21 cellular contexts compared by ENCODE assay signal in genomic region chr14:42000450-42000849, GRCh38.
"Had no signal": no experiment of that assay in that cellular context is flagged by ENCODE, and none has a peak within 500 bp of the region (broad histone marks: within the 10 kb centered on the region; RNA-seq: fewer than 3 reads in every experiment).

No MANE protein-coding gene starts in this region.

- H3K4me3 ChIP-seq: lower lobe of right lung, psoas muscle, skin epidermis, spleen, testis, tibial artery had no signal

- H3K27ac ChIP-seq: lower lobe of right lung, psoas muscle, skin epidermis, spleen, testis, tibial artery had no signal

- FAIRE-seq: endometrium, keratinocyte had no signal

- H3K27ac Mint-ChIP-seq: effector memory CD8-positive, alpha-beta T cell; naive thymus-derived CD8-positive, alpha-beta T cell; nephron progenitor cell; stimulated activated memory B cell treated with anti-CD40 and anti-IgM and Interleukin-4, amounts not matched to agents 10 μg/mL and 1 μg/mL and 100 μg/mL, for 72 hours; type B pancreatic cell had no signal

- H3K9me3 ChIP-seq: lower lobe of right lung, psoas muscle, spleen, testis, tibial artery had no signal

- H3K4me1 Mint-ChIP-seq: naive thymus-derived CD8-positive, alpha-beta T cell; nephron progenitor cell; stimulated activated memory B cell treated with anti-CD40 and anti-IgM and Interleukin-4, amounts not matched to agents 10 μg/mL and 1 μg/mL and 100 μg/mL, for 72 hours had no signal

- H3K4me3 Mint-ChIP-seq: effector memory CD8-positive, alpha-beta T cell; naive thymus-derived CD8-positive, alpha-beta T cell; nephron progenitor cell; stimulated activated memory B cell treated with anti-CD40 and anti-IgM and Interleukin-4, amounts not matched to agents 10 μg/mL and 1 μg/mL and 100 μg/mL, for 72 hours; type B pancreatic cell had no signal

- H3K4me1 ChIP-seq: lower lobe of right lung, psoas muscle, spleen, testis, tibial artery had no signal

- DNase-seq: cortex of kidney; effector memory CD8-positive, alpha-beta T cell; foreskin melanocyte; left ventricle myocardium superior; lower lobe of right lung; naive thymus-derived CD8-positive, alpha-beta T cell; nephron progenitor cell; nucleus accumbens; psoas muscle; right cardiac atrium; spleen; stimulated activated CD4-positive, alpha-beta T cell treated with anti-CD3 and anti-CD28 coated beads, Interleukin-4, amount 100 ng/mL, for 4 hours; stimulated activated naive CD8-positive, alpha-beta T cell treated with anti-CD3 and anti-CD28 coated beads, Interleukin-15, Interleukin-2, amounts not matched to agents 100 U/mL and 50 U/mL, for 24 hours; substantia nigra; testis; tibial artery had no signal

- ATAC-seq: effector memory CD8-positive, alpha-beta T cell; left ventricle myocardium superior; lower lobe of right lung; naive thymus-derived CD8-positive, alpha-beta T cell; psoas muscle; right cardiac atrium; stimulated activated memory B cell treated with anti-CD40 and anti-IgM and Interleukin-4, amounts not matched to agents 10 μg/mL and 1 μg/mL and 100 μg/mL, for 72 hours; stimulated activated naive CD8-positive, alpha-beta T cell treated with anti-CD3 and anti-CD28 coated beads, Interleukin-15, Interleukin-2, amounts not matched to agents 100 U/mL and 50 U/mL, for 24 hours had no signal

- H3K27me3 ChIP-seq: spleen, testis, tibial artery had no signal

- H3K27me3 Mint-ChIP-seq: effector memory CD8-positive, alpha-beta T cell; naive thymus-derived CD8-positive, alpha-beta T cell; stimulated activated memory B cell treated with anti-CD40 and anti-IgM and Interleukin-4, amounts not matched to agents 10 μg/mL and 1 μg/mL and 100 μg/mL, for 72 hours; type B pancreatic cell had no signal

- H3K9me3 Mint-ChIP-seq: nephron progenitor cell; stimulated activated memory B cell treated with anti-CD40 and anti-IgM and Interleukin-4, amounts not matched to agents 10 μg/mL and 1 μg/mL and 100 μg/mL, for 72 hours; type B pancreatic cell had no signal

- H3K36me3 ChIP-seq: lower lobe of right lung, spleen, tibial artery had no signal

- H3K36me3 Mint-ChIP-seq: naive thymus-derived CD8-positive, alpha-beta T cell; stimulated activated memory B cell treated with anti-CD40 and anti-IgM and Interleukin-4, amounts not matched to agents 10 μg/mL and 1 μg/mL and 100 μg/mL, for 72 hours; type B pancreatic cell had no signal
